In genomic region chr17:78641243-78641642, GRCh38 we compare ENCODE assay signal across 30 cellular contexts.
"Had no signal": no experiment of that assay in that cellular context is flagged by ENCODE, and none has a peak within 500 bp of the region (broad histone marks: within the 10 kb centered on the region; RNA-seq: fewer than 3 reads in every experiment).

No MANE protein-coding gene starts in this region.

- H3K4me3 ChIP-seq: adrenal gland, cardiac muscle cell, colonic mucosa, pancreas, skin epidermis, upper lobe of left lung had no signal

- H3K36me3 ChIP-seq: adrenal gland, cardiac muscle cell, colonic mucosa, pancreas, upper lobe of left lung had no signal

- H3K9me3 ChIP-seq: adrenal gland, colonic mucosa, pancreas, upper lobe of left lung had no signal

- H3K27me3 Mint-ChIP-seq: activated CD8-positive, alpha-beta T cell treated with anti-CD3 and anti-CD28 coated beads for 36 hours; activated naive CD8-positive, alpha-beta T cell treated with anti-CD3 and anti-CD28 coated beads for 36 hours; activated T-helper 17 cell treated with anti-CD3 and anti-CD28 coated beads, Interleukin-2, amount 50 U/mL, for 72 hours; naive B cell; stimulated activated memory B cell treated with anti-CD40 and anti-IgM and Interleukin-4, amounts not matched to agents 10 μg/mL and 1 μg/mL and 100 μg/mL, for 72 hours had no signal

- H3K4me1 Mint-ChIP-seq: brain, mesothelial cell of epicardium had no signal

- H3K4me1 ChIP-seq: adrenal gland, colonic mucosa, pancreas had no signal

- ATAC-seq: activated CD8-positive, alpha-beta T cell treated with anti-CD3 and anti-CD28 coated beads for 36 hours; activated T-cell treated with anti-CD3 and anti-CD28 coated beads, Interleukin-2, amount 50 U/mL, for 4 hours; activated T-helper 17 cell treated with anti-CD3 and anti-CD28 coated beads, Interleukin-2, amount 50 U/mL, for 72 hours; effector memory CD8-positive, alpha-beta T cell; esophagus mucosa; pancreas; right cardiac atrium; stimulated activated memory B cell treated with anti-CD40 and anti-IgM and Interleukin-4, amounts not matched to agents 10 μg/mL and 1 μg/mL and 100 μg/mL, for 72 hours; stimulated activated naive CD8-positive, alpha-beta T cell treated with anti-CD3 and anti-CD28 coated beads, Interleukin-15, amount 100 ng/mL, for 72 hours had no signal

- H3K9me3 Mint-ChIP-seq: activated CD8-positive, alpha-beta T cell treated with anti-CD3 and anti-CD28 coated beads for 36 hours; activated naive CD8-positive, alpha-beta T cell treated with anti-CD3 and anti-CD28 coated beads for 36 hours; activated T-cell treated with anti-CD3 and anti-CD28 coated beads, Interleukin-2, amount 50 U/mL, for 4 hours; activated T-helper 17 cell treated with anti-CD3 and anti-CD28 coated beads, Interleukin-2, amount 50 U/mL, for 72 hours; effector memory CD8-positive, alpha-beta T cell; naive B cell; stimulated activated memory B cell treated with anti-CD40 and anti-IgM and Interleukin-4, amounts not matched to agents 10 μg/mL and 1 μg/mL and 100 μg/mL, for 72 hours; stimulated activated naive CD8-positive, alpha-beta T cell treated with anti-CD3 and anti-CD28 coated beads, Interleukin-15, amount 100 ng/mL, for 72 hours had no signal

- H3K27me3 ChIP-seq: adrenal gland, cardiac muscle cell, colonic mucosa, pancreas, upper lobe of left lung had no signal

- H3K27ac ChIP-seq: adrenal gland, cardiac muscle cell, colonic mucosa, pancreas, skin epidermis, upper lobe of left lung had no signal

- DNase-seq: activated CD4-positive, alpha-beta T cell treated with anti-CD3 and anti-CD28 coated beads, Interleukin-2, amount 50 U/mL, for 1 hour; activated CD4-positive, CD25-positive, alpha-beta regulatory T cell treated with anti-CD3 and anti-CD28 coated beads, Interleukin-2, amount 50 U/mL, for 72 hours; activated CD8-positive, alpha-beta T cell treated with anti-CD3 and anti-CD28 coated beads for 36 hours; activated naive CD4-positive, alpha-beta T cell treated with Interleukin-2 at 50 U/mL for 16 hours; activated naive CD8-positive, alpha-beta T cell treated with anti-CD3 and anti-CD28 coated beads for 36 hours; activated T-cell treated with anti-CD3 and anti-CD28 coated beads, Interleukin-2, amount 50 U/mL, for 4 hours; cerebellar nuclear complex; colonic mucosa; effector memory CD8-positive, alpha-beta T cell; foreskin fibroblast; head of caudate nucleus; hippocampal formation; naive B cell; nucleus accumbens; stimulated activated CD4-positive, alpha-beta T cell treated with anti-CD3 and anti-CD28 coated beads, Interleukin-1b, Interleukin-23, amount 100 ng/mL, for 48 hours; stimulated activated CD4-positive, alpha-beta T cell treated with anti-CD3 and anti-CD28 coated beads, Interleukin-4, amount 100 ng/mL, for 4 hours; stimulated activated CD8-positive, alpha-beta memory T cell treated with anti-CD3 and anti-CD28 coated beads, Interleukin-4, amount 100 ng/mL, for 48 hours; stimulated activated naive CD8-positive, alpha-beta T cell treated with anti-CD3 and anti-CD28 coated beads, Interleukin-15, amount 100 ng/mL, for 72 hours; substantia nigra; upper lobe of left lung had no signal

- H3K4me3 Mint-ChIP-seq: activated CD8-positive, alpha-beta T cell treated with anti-CD3 and anti-CD28 coated beads for 36 hours; activated naive CD8-positive, alpha-beta T cell treated with anti-CD3 and anti-CD28 coated beads for 36 hours; activated T-cell treated with anti-CD3 and anti-CD28 coated beads, Interleukin-2, amount 50 U/mL, for 4 hours; activated T-helper 17 cell treated with anti-CD3 and anti-CD28 coated beads, Interleukin-2, amount 50 U/mL, for 72 hours; brain; effector memory CD8-positive, alpha-beta T cell; mesothelial cell of epicardium; stimulated activated memory B cell treated with anti-CD40 and anti-IgM and Interleukin-4, amounts not matched to agents 10 μg/mL and 1 μg/mL and 100 μg/mL, for 72 hours; stimulated activated naive CD8-positive, alpha-beta T cell treated with anti-CD3 and anti-CD28 coated beads, Interleukin-15, amount 100 ng/mL, for 72 hours had no signal

- H3K36me3 Mint-ChIP-seq: activated naive CD8-positive, alpha-beta T cell treated with anti-CD3 and anti-CD28 coated beads for 36 hours; brain; mesothelial cell of epicardium; naive B cell; stimulated activated memory B cell treated with anti-CD40 and anti-IgM and Interleukin-4, amounts not matched to agents 10 μg/mL and 1 μg/mL and 100 μg/mL, for 72 hours had no signal

- H3K27ac Mint-ChIP-seq: activated CD8-positive, alpha-beta T cell treated with anti-CD3 and anti-CD28 coated beads for 36 hours; activated naive CD8-positive, alpha-beta T cell treated with anti-CD3 and anti-CD28 coated beads for 36 hours; activated T-helper 17 cell treated with anti-CD3 and anti-CD28 coated beads, Interleukin-2, amount 50 U/mL, for 72 hours; brain; effector memory CD8-positive, alpha-beta T cell; mesothelial cell of epicardium; stimulated activated memory B cell treated with anti-CD40 and anti-IgM and Interleukin-4, amounts not matched to agents 10 μg/mL and 1 μg/mL and 100 μg/mL, for 72 hours; stimulated activated naive CD8-positive, alpha-beta T cell treated with anti-CD3 and anti-CD28 coated beads, Interleukin-15, amount 100 ng/mL, for 72 hours had no signal
